Comparison of ENCODE assay signal across 14 cellular contexts in genomic region chr1:23774174-23774880, GRCh38.
"Had no signal": no experiment of that assay in that cellular context is flagged by ENCODE, and none has a peak within 500 bp of the region (broad histone marks: within the 10 kb centered on the region; RNA-seq: fewer than 3 reads in every experiment).

No MANE protein-coding gene starts in this region.

- ATAC-seq: activated T-cell treated with anti-CD3 and anti-CD28 coated beads, Interleukin-2, amount 50 U/mL, for 72 hours; left colon; stimulated activated effector memory CD8-positive, alpha-beta T cell treated with anti-CD3 and anti-CD28 coated beads, Interleukin-12 subunit alpha, Interleukin-12 subunit beta, amount 100 ng/mL, for 72 hours; WTC11 had no signal

- H3K4me3 Mint-ChIP-seq: activated T-cell treated with anti-CD3 and anti-CD28 coated beads, Interleukin-2, amount 50 U/mL, for 72 hours; mesothelial cell of epicardium; stimulated activated effector memory CD8-positive, alpha-beta T cell treated with anti-CD3 and anti-CD28 coated beads, Interleukin-12 subunit alpha, Interleukin-12 subunit beta, amount 100 ng/mL, for 72 hours; T-helper 1 cell treated with Interleukin-12 subunit alpha and Interleukin-12 subunit beta and Interleukin-4 antibody, amounts not matched to agents 30 μg/mL and 1 μg/mL, for 36 hours; WTC11 had no signal

- H3K36me3 Mint-ChIP-seq: mesothelial cell of epicardium, WTC11 had no signal

- H3K9me3 ChIP-seq: colonic mucosa, neutrophil, transverse colon had no signal

- H3K27ac Mint-ChIP-seq: activated T-cell treated with anti-CD3 and anti-CD28 coated beads, Interleukin-2, amount 50 U/mL, for 72 hours; stimulated activated effector memory CD8-positive, alpha-beta T cell treated with anti-CD3 and anti-CD28 coated beads, Interleukin-12 subunit alpha, Interleukin-12 subunit beta, amount 100 ng/mL, for 72 hours; T-helper 1 cell treated with Interleukin-12 subunit alpha and Interleukin-12 subunit beta and Interleukin-4 antibody, amounts not matched to agents 30 μg/mL and 1 μg/mL, for 36 hours; WTC11 had no signal

- DNase-seq: activated CD4-positive, alpha-beta T cell treated with anti-CD3 and anti-CD28 coated beads for 4 hours; activated CD8-positive, alpha-beta memory T cell treated with anti-CD3 and anti-CD28 coated beads, Interleukin-2, amount 50 U/mL, for 48 hours; activated T-cell treated with anti-CD3 and anti-CD28 coated beads, Interleukin-2, amount 50 U/mL, for 72 hours; caudate nucleus; colonic mucosa; retina; transverse colon had no signal

- H3K27ac ChIP-seq: colonic mucosa, neutrophil, transverse colon had no signal

- H3K27me3 ChIP-seq: colonic mucosa, neutrophil, transverse colon had no signal

- H3K9me3 Mint-ChIP-seq: activated T-cell treated with anti-CD3 and anti-CD28 coated beads, Interleukin-2, amount 50 U/mL, for 72 hours; mesothelial cell of epicardium; stimulated activated effector memory CD8-positive, alpha-beta T cell treated with anti-CD3 and anti-CD28 coated beads, Interleukin-12 subunit alpha, Interleukin-12 subunit beta, amount 100 ng/mL, for 72 hours; T-helper 1 cell treated with Interleukin-12 subunit alpha and Interleukin-12 subunit beta and Interleukin-4 antibody, amounts not matched to agents 30 μg/mL and 1 μg/mL, for 36 hours; WTC11 had no signal

- H3K36me3 ChIP-seq: colonic mucosa, neutrophil, transverse colon had no signal

- H3K4me3 ChIP-seq: colonic mucosa, lung, transverse colon had no signal
